Comparison of ENCODE assay signal across 14 cellular contexts in the genomic region with DNA sequence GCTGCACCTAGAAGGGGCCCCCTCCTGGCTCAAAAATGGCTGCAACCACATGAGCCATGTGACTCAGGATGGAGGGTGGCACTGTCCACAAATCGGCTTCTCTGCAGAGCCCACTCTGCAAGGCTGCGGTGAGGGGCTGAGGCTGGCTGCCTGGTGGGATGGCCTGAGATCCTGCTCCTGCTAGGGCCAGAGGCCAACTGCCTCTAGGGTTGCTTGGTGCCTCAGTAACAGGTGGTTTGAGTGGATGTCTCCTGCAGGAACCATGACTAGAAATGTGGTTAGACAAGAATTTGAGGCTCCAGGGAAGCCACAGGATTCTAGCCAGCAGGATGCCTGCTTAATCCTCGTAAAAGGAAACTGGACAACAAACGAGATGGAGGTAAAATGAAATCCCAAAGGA. TPM values are rescaled to one million over a fixed set of nuclear protein-coding genes. Genes with fewer than 3 reads are reported as not detected.
DNase-seq lines count a peak whose midpoint lies in the region; ATAC-seq and TF ChIP-seq lines count a peak whose summit lies in the region.
"Had no signal": no experiment of that assay in that cellular context is flagged by ENCODE, and none has a peak within 500 bp of the region (broad histone marks: within the 10 kb centered on the region; RNA-seq: fewer than 3 reads in every experiment).

No MANE protein-coding gene starts in this region.

- ATAC-seq in GM23338 (no peak; the same call in 2 of the 3 replicates), GM19035 (IDR thresholded peaks at IDR 0.05; ENCODE audit: unreplicated experiment) (no peak)
- no peak for ATAC-seq in activated CD8-positive, alpha-beta T cell treated with anti-CD3 and anti-CD28 coated beads, Interleukin-2, amount 10 ng/mL, durations not matched to agents 7 days and 5 days

- H3K4me3 ChIP-seq in GM23338, result no peak overlapping the region
- H3K4me3 ChIP-seq: ovary, smooth muscle cell had no signal

- peaks cover 6% of the 10 kb centered on the region; the same call in 2 of the 3 replicates for H3K4me1 Mint-ChIP-seq in GM23338
- H3K4me1 Mint-ChIP-seq in activated CD8-positive, alpha-beta T cell treated with anti-CD3 and anti-CD28 coated beads, Interleukin-2, amount 10 ng/mL, durations not matched to agents 7 days and 5 days (ENCODE audit: low read depth), result peaks cover 17% of the 10 kb centered on the region

- H3K9me2 ChIP-seq in GM23338 (ENCODE audit: insufficient read depth), result no peaks in the 10 kb centered on the region

- no peak overlapping the region for H2AFZ ChIP-seq in GM23338

- H3K27ac ChIP-seq in GM23338 (ENCODE audit: low read depth), result no peak overlapping the region
- H3K27ac ChIP-seq: ovary had no signal

- H3K36me3 Mint-ChIP-seq in GM23338 (ENCODE audit: low read depth), result peaks cover 88% of the 10 kb centered on the region
- H3K36me3 Mint-ChIP-seq in activated CD8-positive, alpha-beta T cell treated with anti-CD3 and anti-CD28 coated beads, Interleukin-2, amount 10 ng/mL, durations not matched to agents 7 days and 5 days (ENCODE audit: low read depth), result peaks cover 74% of the 10 kb centered on the region

- H3K27me3 ChIP-seq in GM23338 (ENCODE audit: insufficient read depth), result no peaks in the 10 kb centered on the region
- H3K27me3 ChIP-seq: ovary had no signal

- H3K27ac Mint-ChIP-seq in GM23338, result 0 out of 2 replicates have a peak overlapping the region, but pooled peaks have one; percentile 26
- H3K27ac Mint-ChIP-seq in activated CD8-positive, alpha-beta T cell treated with anti-CD3 and anti-CD28 coated beads, Interleukin-2, amount 10 ng/mL, durations not matched to agents 7 days and 5 days, result peak overlapping the region; percentile 27

- peaks cover 23% of the 10 kb centered on the region for H3K79me2 ChIP-seq in GM23338 (replicated peaks; ENCODE audit: insufficient read depth)

- no peak for TF ChIP-seq CTCF in GM23338 (conservative IDR thresholded peaks at IDR 0.05; ENCODE audit: low read depth in 2 of 2)

- no peaks in the 10 kb centered on the region for H3K9me3 Mint-ChIP-seq in GM23338
- H3K9me3 Mint-ChIP-seq in activated CD8-positive, alpha-beta T cell treated with anti-CD3 and anti-CD28 coated beads, Interleukin-2, amount 10 ng/mL, durations not matched to agents 7 days and 5 days (ENCODE audit: insufficient read depth), result no peaks in the 10 kb centered on the region

- no peaks in the 10 kb centered on the region for H3F3A ChIP-seq in GM23338 (replicated peaks; ENCODE audit: low read depth)

- no peak overlapping the region for H3K4me3 Mint-ChIP-seq in GM23338
- H3K4me3 Mint-ChIP-seq in activated CD8-positive, alpha-beta T cell treated with anti-CD3 and anti-CD28 coated beads, Interleukin-2, amount 10 ng/mL, durations not matched to agents 7 days and 5 days, result no peak overlapping the region

- peaks cover 40% of the 10 kb centered on the region for H3K36me3 ChIP-seq in GM23338 (ENCODE audit: insufficient read depth)
- H3K36me3 ChIP-seq: ovary had no signal

- H3K4me1 ChIP-seq in GM23338 (ENCODE audit: insufficient read depth), result no peaks in the 10 kb centered on the region

- no peak overlapping the region for H3K4me2 ChIP-seq in GM23338
- H3K4me2 ChIP-seq: smooth muscle cell had no signal

- DNase-seq in A172 (ENCODE audit: low spot score), result peak; percentile 68
- DNase-seq in GM23338 (ENCODE audit: low spot score), result no peak
- DNase-seq in activated CD8-positive, alpha-beta T cell treated with anti-CD3 and anti-CD28 coated beads, Interleukin-2, amount 10 ng/mL, durations not matched to agents 7 days and 5 days, result no peak
- DNase-seq in kidney tubule cell (ENCODE audit: low spot score), result peak; percentile 44
- no peak for DNase-seq in epidermal melanocyte (ENCODE audit: insufficient read length, low spot score)
- DNase-seq in activated CD8-positive, alpha-beta memory T cell treated with anti-CD3 and anti-CD28 coated beads, Interleukin-2, amount 50 U/mL, for 4 hours, result no peak
- DNase-seq in DMS153 (lab: John Stamatoyannopoulos, UW), result no peak
- DNase-seq: activated CD4-positive, alpha-beta T cell treated with anti-CD3 and anti-CD28 coated beads for 4 hours; Calu3; NCI-H1694; ovary; stimulated activated naive CD4-positive, alpha-beta T cell treated with Interleukin-2 at 50 U/mL for 16 hours had no signal

- CTCF ChIA-PET in activated CD8-positive, alpha-beta T cell treated with anti-CD3 and anti-CD28 coated beads, Interleukin-2, amount 10 ng/mL, durations not matched to agents 7 days and 5 days (lab: Charles Lee), result interaction anchor here (1.7 kb wide), 1 partner anchor 15 kb away, joined by 5 read pairs; no protein-coding TSS in a partner anchor

- POLR2A ChIA-PET in activated CD8-positive, alpha-beta T cell treated with anti-CD3 and anti-CD28 coated beads, Interleukin-2, amount 10 ng/mL, durations not matched to agents 7 days and 5 days (lab: Charles Lee), result no interaction called here

- peaks cover 6% of the 10 kb centered on the region for H3K27me3 Mint-ChIP-seq in GM23338 (ENCODE audit: insufficient read depth, low read depth, poor library complexity)
- no peaks in the 10 kb centered on the region for H3K27me3 Mint-ChIP-seq in activated CD8-positive, alpha-beta T cell treated with anti-CD3 and anti-CD28 coated beads, Interleukin-2, amount 10 ng/mL, durations not matched to agents 7 days and 5 days (ENCODE audit: low read depth)

- H4K20me1 ChIP-seq in GM23338 (replicated peaks; ENCODE audit: insufficient read depth), result peaks cover 27% of the 10 kb centered on the region

TF ChIP-seq in GM23338, 12 proteins besides CTCF, POLR2A, EP300 and RAD21 (continues in another document):
- TF ChIP-seq NANOG (IDR thresholded peaks at IDR 0.05; ENCODE audit: borderline replicate concordance), result no peak
- TF ChIP-seq REST (IDR thresholded peaks at IDR 0.05; ENCODE audit: unreplicated experiment), result no peak
- TF ChIP-seq JUNB (IDR thresholded peaks at IDR 0.05; ENCODE audit: unreplicated experiment), result no peak
- no peak for TF ChIP-seq ZNF114 (CRISPR knock-in tag; IDR thresholded peaks at IDR 0.05)

RNA-seq across cellular contexts. Expression of gene PATZ1, which starts 17.1 kb away (rescaled TPM):
- 1.1 and 3.0 TPM in 2 replicates for total RNA-seq in A172 (2014; rRNA removed; shearing (Covaris generic))
- 51.5 and 56.8 TPM in 2 replicates for total RNA-seq in GM23338 (2014; rRNA removed; shearing (Covaris generic))
- 22.0 and 23.2 TPM in 2 replicates for polyA plus RNA-seq in GM23338 (2016; fragmentation: Nextera tagmentation; extraction: Ambion mirVana)
- total RNA-seq in activated CD8-positive, alpha-beta T cell treated with anti-CD3 and anti-CD28 coated beads, Interleukin-2, amount 10 ng/mL, durations not matched to agents 7 days and 5 days, result 10 to 100 TPM; 31.0 to 31.6 TPM

RNA-seq across cellular contexts. Expression of gene PIK3IP1, which starts 36.7 kb away (rescaled TPM):
- total RNA-seq in A172 (2014; rRNA removed; shearing (Covaris generic)), result 2.7 and 6.8 TPM in 2 replicates
- 1.6 and 2.2 TPM in 2 replicates for total RNA-seq in GM23338 (2014; rRNA removed; shearing (Covaris generic))
- 1.1 and 1.5 TPM in 2 replicates for polyA plus RNA-seq in GM23338 (2016; fragmentation: Nextera tagmentation; extraction: Ambion mirVana)
- total RNA-seq in activated CD8-positive, alpha-beta T cell treated with anti-CD3 and anti-CD28 coated beads, Interleukin-2, amount 10 ng/mL, durations not matched to agents 7 days and 5 days, result 10 to 100 TPM; 13.2 to 16.1 TPM

Comparison
In these comparisons a context has a peak if more than half of its experiments do, and no peak if none do; other contexts are left out.
1. DNase-seq: peak in A172 (single experiment) and kidney tubule cell (single experiment); none in GM23338 (single experiment), activated CD8-positive, alpha-beta T cell treated with anti-CD3 and anti-CD28 coated beads, Interleukin-2, amount 10 ng/mL, durations not matched to agents 7 days and 5 days (single experiment), epidermal melanocyte (single experiment), activated CD8-positive, alpha-beta memory T cell treated with anti-CD3 and anti-CD28 coated beads, Interleukin-2, amount 50 U/mL, for 4 hours (single experiment) and DMS153 (single experiment).